ENCODE assay signal across 26 cellular contexts in genomic region chr16:8146613-8147012, GRCh38.
"Had no signal": no experiment of that assay in that cellular context is flagged by ENCODE, and none has a peak within 500 bp of the region (broad histone marks: within the 10 kb centered on the region; RNA-seq: fewer than 3 reads in every experiment).

No MANE protein-coding gene starts in this region.

- H3K9me3 ChIP-seq: gastroesophageal sphincter, left lung, lower lobe of right lung, mucosa of descending colon had no signal

- H3K4me3 ChIP-seq: coronary artery, dorsolateral prefrontal cortex, esophagus muscularis mucosa, gastroesophageal sphincter, heart left ventricle, hepatocyte, left lung, lower lobe of right lung, mucosa of descending colon had no signal

- H3K4me3 Mint-ChIP-seq: immature natural killer cell, mesothelial cell of epicardium, naive B cell had no signal

- FAIRE-seq: colon, endothelial cell of umbilical vein, frontal cortex, kidney had no signal

- DNase-seq: dermis blood vessel endothelial cell; dorsolateral prefrontal cortex; effector CD4-positive, alpha-beta T cell; effector memory CD4-positive, alpha-beta T cell; foreskin keratinocyte; heart left ventricle; hypothalamus; immature natural killer cell; islet precursor cell; kidney; kidney glomerular epithelial cell; left colon; left lung; left ventricle myocardium superior; lower lobe of right lung; mesenchymal stem cell; mucosa of descending colon; naive B cell had no signal

- ATAC-seq: foreskin keratinocyte, gastroesophageal sphincter, heart left ventricle, left colon, left lung, left ventricle myocardium superior, lower lobe of right lung, mucosa of descending colon had no signal

- H3K79me2 ChIP-seq: hepatocyte had no signal

- H3K4me2 ChIP-seq: hepatocyte had no signal

- H3K36me3 Mint-ChIP-seq: immature natural killer cell, mesothelial cell of epicardium, naive B cell had no signal

- H2AFZ ChIP-seq: hepatocyte had no signal

- H3K27me3 Mint-ChIP-seq: naive B cell had no signal

- H3K27me3 ChIP-seq: esophagus muscularis mucosa, foreskin keratinocyte, gastroesophageal sphincter, heart left ventricle, hepatocyte, left lung had no signal

- H3K36me3 ChIP-seq: esophagus muscularis mucosa, gastroesophageal sphincter, heart left ventricle, left lung, lower lobe of right lung had no signal

- H3K4me1 Mint-ChIP-seq: immature natural killer cell, mesothelial cell of epicardium, naive B cell had no signal

- H3K27ac Mint-ChIP-seq: immature natural killer cell, mesothelial cell of epicardium, naive B cell had no signal

- H3K27ac ChIP-seq: coronary artery, dorsolateral prefrontal cortex, esophagus muscularis mucosa, foreskin keratinocyte, gastroesophageal sphincter, heart left ventricle, hepatocyte, left lung, lower lobe of right lung had no signal

- H3K4me1 ChIP-seq: esophagus muscularis mucosa, foreskin keratinocyte, gastroesophageal sphincter, heart left ventricle, left lung, lower lobe of right lung had no signal
